Comparison of ENCODE assay signal across 10 cellular contexts in genomic region chr5:172905771-172906170, GRCh38. TPM values are rescaled to one million over a fixed set of nuclear protein-coding genes. Genes with fewer than 3 reads are reported as not detected.
DNase-seq lines count a peak whose midpoint lies in the region; ATAC-seq and TF ChIP-seq lines count a peak whose summit lies in the region.
"Had no signal": no experiment of that assay in that cellular context is flagged by ENCODE, and none has a peak within 500 bp of the region (broad histone marks: within the 10 kb centered on the region; RNA-seq: fewer than 3 reads in every experiment).

No MANE protein-coding gene starts in this region.

- no peaks in the 10 kb centered on the region for H3K9me3 ChIP-seq in esophagus (ENCODE audit: control insufficient read depth in 2 of 2, insufficient read depth in 1 of 2, low read depth in 1 of 2, low read length in 1 of 2)
- no peaks in the 10 kb centered on the region for H3K9me3 ChIP-seq in upper lobe of right lung
- H3K9me3 ChIP-seq: ovary had no signal

- DNase-seq in Right ventricle myocardium inferior (ENCODE audit: missing footprints) (peak; percentile 25), left cardiac atrium (no peak), nephron progenitor cell (no peak), upper lobe of right lung (no peak), HUDEP-2 (lab: John Stamatoyannopoulos, UW; ENCODE audit: unreplicated experiment in 76 of 76) (no peak)
- no peak for DNase-seq in activated naive CD4-positive, alpha-beta T cell treated with Interleukin-2 at 50 U/mL for 16 hours

- intact Hi-C loops in Right ventricle myocardium inferior (cut with DNase I), result loop anchor here (2.0 kb wide), 1 partner anchor 45 kb away; no protein-coding TSS in a partner anchor
- intact Hi-C loops in left cardiac atrium (cut with DNase I), result loop anchor here (10.0 kb wide), 2 partner anchors 131 to 191 kb away; partner anchors contain the start of gene DUSP1 (in 2 of the 2)
- intact Hi-C loops in upper lobe of right lung (cut with DNase I), result loop anchor here (10.0 kb wide), 1 partner anchor 131 kb away; the partner anchor contains the start of gene DUSP1

- peaks cover 6% of the 10 kb centered on the region for H3K27me3 Mint-ChIP-seq in nephron progenitor cell (ENCODE audit: low read depth, poor library complexity)

- H3K27ac ChIP-seq in esophagus (ENCODE audit: low read depth in 2 of 2, low read length in 1 of 2) (peak overlapping the region; percentile 96), upper lobe of right lung (peak overlapping the region; percentile 91)
- H3K27ac ChIP-seq: cardiac muscle cell had no signal

- ATAC-seq in Right ventricle myocardium inferior (no peak), left cardiac atrium (no peak), upper lobe of right lung (peak; percentile 2), HG02852 (IDR thresholded peaks at IDR 0.05; ENCODE audit: unreplicated experiment) (no peak)

- WGBS in esophagus, 2 donors, result 63 to 74% methylated on average over 3 of the region's 3 CpGs

- peaks cover 91% of the 10 kb centered on the region for H3K4me1 Mint-ChIP-seq in nephron progenitor cell

- no peak overlapping the region for H3K4me3 Mint-ChIP-seq in nephron progenitor cell

- H3K27me3 ChIP-seq in esophagus (ENCODE audit: control insufficient read depth in 1 of 2, insufficient read depth in 2 of 2, low read length in 2 of 2) (no peaks in the 10 kb centered on the region), upper lobe of right lung (no peaks in the 10 kb centered on the region)
- H3K27me3 ChIP-seq: cardiac muscle cell, ovary had no signal

- H3K4me3 ChIP-seq in esophagus (ENCODE audit: low read depth in 1 of 2, low read length in 2 of 2) (no peak overlapping the region), upper lobe of right lung (no peak overlapping the region)
- H3K4me3 ChIP-seq: cardiac muscle cell, ovary had no signal

- H3K9me3 Mint-ChIP-seq in nephron progenitor cell, result no peaks in the 10 kb centered on the region

- peaks cover 5% of the 10 kb centered on the region for H3K36me3 Mint-ChIP-seq in nephron progenitor cell (ENCODE audit: low read depth)

- H3K36me3 ChIP-seq in esophagus (ENCODE audit: control insufficient read depth in 2 of 2, insufficient read depth in 2 of 2, low read length in 1 of 2) (peaks cover 0 to 7% of the 10 kb centered on the region in 2 donors), upper lobe of right lung (peaks cover 11% of the 10 kb centered on the region)
- H3K36me3 ChIP-seq: cardiac muscle cell, ovary had no signal

- H3K4me1 ChIP-seq in esophagus (ENCODE audit: control insufficient read depth in 2 of 2, insufficient read depth in 2 of 2, low read length in 1 of 2) (peaks cover 2 to 33% of the 10 kb centered on the region in 2 donors), upper lobe of right lung (peaks cover 50% of the 10 kb centered on the region)

- H3K27ac Mint-ChIP-seq in nephron progenitor cell, result peak overlapping the region; percentile 84

- TF ChIP-seq CTCF in nephron progenitor cell (IDR thresholded peaks at IDR 0.05) (no peak), upper lobe of right lung (IDR thresholded peaks at IDR 0.05) (no peak)

RNA-seq across cellular contexts. Expression of gene RPL26L1, which starts 53.5 kb away (rescaled TPM):
- total RNA-seq in Right ventricle myocardium inferior, result 23.9 TPM
- total RNA-seq in left cardiac atrium, result 10 to 100 TPM; 22.4 to 22.6 TPM
- polyA plus RNA-seq in esophagus, result 10 to 100 TPM; 40.2 to 65.9 TPM
- total RNA-seq in upper lobe of right lung, result 26.4 TPM
